Comparison of ENCODE assay signal across 22 cellular contexts in the genomic region with DNA sequence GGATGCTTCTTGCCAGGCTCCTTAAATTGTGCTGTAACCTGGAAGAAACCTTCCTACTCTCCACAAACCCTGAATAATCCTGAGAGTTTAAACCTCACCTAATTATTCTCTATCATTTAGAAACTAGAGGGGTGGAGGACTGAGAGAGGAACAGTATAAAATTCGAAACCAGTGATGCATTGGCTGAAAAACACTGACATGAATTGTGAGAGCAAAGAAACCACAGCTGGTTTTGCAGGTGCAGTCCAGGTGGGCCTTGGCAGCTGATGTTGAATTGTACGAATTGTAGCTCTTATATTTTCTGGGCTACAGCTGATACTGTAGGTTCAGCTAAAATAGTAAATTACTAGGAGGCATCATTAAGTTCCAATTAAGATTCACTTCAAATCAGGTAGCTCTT.
DNase-seq lines count a peak whose midpoint lies in the region; ATAC-seq and TF ChIP-seq lines count a peak whose summit lies in the region.
"Had no signal": no experiment of that assay in that cellular context is flagged by ENCODE, and none has a peak within 500 bp of the region (broad histone marks: within the 10 kb centered on the region; RNA-seq: fewer than 3 reads in every experiment).

No MANE protein-coding gene starts in this region.

- ATAC-seq in HG03066 (IDR thresholded peaks at IDR 0.05; ENCODE audit: low read depth, unreplicated experiment), result peak; percentile 80
- no peak for ATAC-seq in HG02642 (IDR thresholded peaks at IDR 0.05; ENCODE audit: poor library complexity, unreplicated experiment)
- ATAC-seq: esophagus mucosa, foreskin keratinocyte, K562 had no signal

- peak; percentile 3 for DNase-seq in NCI-H510A treated with DMSO at 0.1 percent for 48 hours (lab: John Stamatoyannopoulos, UW)
- DNase-seq in NCI-H510A (lab: John Stamatoyannopoulos, UW), result no peak
- DNase-seq in NCI-H146 treated with DMSO at 0.1 percent for 48 hours (lab: John Stamatoyannopoulos, UW; ENCODE audit: unreplicated experiment), result peak; percentile 43
- peak; percentile 30 for DNase-seq in SHP77 treated with DMSO at 0.1 percent for 48 hours (lab: John Stamatoyannopoulos, UW)
- no peak for DNase-seq in lower leg skin (ENCODE audit: low spot score in 2 of 2)
- DNase-seq in germinal center (ENCODE audit: low spot score), result no peak
- DNase-seq: activated B cell treated with CpG ODN at 0.5 μM for 24 hours; activated naive CD4-positive, alpha-beta T cell treated with anti-CD3 and anti-CD28 coated beads, Interleukin-2, amount 50 U/mL, for 16 hours; CD4-positive, alpha-beta T cell; colonic mucosa; H9; naive B cell; NCI-H2029 treated with DMSO at 0.1 percent for 48 hours; occipital lobe; Right ventricle myocardium superior; T1000 had no signal

- H3K4me3 ChIP-seq in lower leg skin (ENCODE audit: low read depth, poor library complexity, severe bottlenecking), result no peak overlapping the region
- H3K4me3 ChIP-seq: colonic mucosa, hepatocyte, K562 had no signal

- no peak for TF ChIP-seq CTCF in lower leg skin (IDR thresholded peaks at IDR 0.05)

- 24 to 27% methylated on average over 2 of the region's 2 CpGs for WGBS in lower leg skin, 2 donors

- intact Hi-C loops in lower leg skin (cut with DNase I; ENCODE audit: low total_unique reads), result no loop called here

- no peak for TF ChIP-seq POLR2A in lower leg skin (IDR thresholded peaks at IDR 0.05)

Comparison
In these comparisons a context has a peak if more than half of its experiments do, and no peak if none do; other contexts are left out.
1. DNase-seq: peak in NCI-H510A treated with DMSO at 0.1 percent for 48 hours (single experiment), NCI-H146 treated with DMSO at 0.1 percent for 48 hours (single experiment) and SHP77 treated with DMSO at 0.1 percent for 48 hours (single experiment); none in NCI-H510A (single experiment), lower leg skin (0 of 2) and germinal center (single experiment).